ENCODE assay signal across 1 cellular context in genomic region chr20:1275919-1276318, GRCh38.
TF ChIP-seq lines count a peak whose summit lies in the region.

No MANE protein-coding gene starts in this region.

TF ChIP-seq in WTC11, 78 proteins besides CTCF, POLR2A, EP300 and RAD21 (continued from another document):
- TF ChIP-seq ZNF425 (CRISPR knock-in tag; conservative IDR thresholded peaks at IDR 0.05) (no peak), AFF4 (CRISPR knock-in tag; IDR thresholded peaks at IDR 0.05; ENCODE audit: borderline replicate concordance) (no peak)
